ENCODE assay signal across 1 cellular context in the genomic region with DNA sequence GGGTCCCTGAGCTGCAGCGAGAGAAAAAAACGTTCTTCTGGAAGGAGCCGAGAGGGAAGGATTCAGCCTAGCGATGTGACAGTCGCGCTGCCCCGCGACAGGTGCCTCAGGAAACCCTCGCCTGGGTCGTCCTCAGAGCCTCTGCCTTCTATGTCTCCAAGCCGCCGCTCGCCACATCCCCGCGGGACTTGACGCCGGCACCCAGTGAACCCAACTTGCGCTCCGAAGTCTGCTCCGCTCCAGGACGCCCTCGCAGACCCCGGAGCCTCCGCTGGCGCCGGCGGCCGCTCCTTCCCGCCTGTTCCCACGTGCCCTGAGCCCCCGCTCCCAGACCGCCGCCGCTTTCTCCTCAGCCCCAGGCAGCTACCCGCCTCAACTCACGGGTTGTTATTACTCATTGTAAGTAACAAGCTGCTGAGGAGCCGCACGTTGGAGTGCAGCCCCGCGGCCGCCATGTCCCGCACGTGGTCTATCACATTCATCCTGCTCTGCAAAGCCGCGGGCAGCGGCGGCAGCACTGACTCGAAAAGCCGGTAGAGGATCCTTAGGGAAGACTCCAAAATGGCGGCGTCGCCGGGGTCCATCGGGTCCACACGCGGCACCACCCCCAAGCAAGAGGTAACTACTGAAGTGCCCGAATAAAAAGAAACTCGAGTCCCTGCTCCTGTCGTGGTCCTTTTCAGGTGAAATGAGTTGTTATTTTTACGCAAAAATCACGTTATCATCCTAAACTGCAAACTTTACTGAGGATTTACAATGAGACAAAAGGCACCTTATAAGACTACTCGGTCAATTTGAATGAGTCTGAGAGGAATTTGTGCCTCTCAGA.
TF ChIP-seq lines count a peak whose summit lies in the region.

A gene with protein sequence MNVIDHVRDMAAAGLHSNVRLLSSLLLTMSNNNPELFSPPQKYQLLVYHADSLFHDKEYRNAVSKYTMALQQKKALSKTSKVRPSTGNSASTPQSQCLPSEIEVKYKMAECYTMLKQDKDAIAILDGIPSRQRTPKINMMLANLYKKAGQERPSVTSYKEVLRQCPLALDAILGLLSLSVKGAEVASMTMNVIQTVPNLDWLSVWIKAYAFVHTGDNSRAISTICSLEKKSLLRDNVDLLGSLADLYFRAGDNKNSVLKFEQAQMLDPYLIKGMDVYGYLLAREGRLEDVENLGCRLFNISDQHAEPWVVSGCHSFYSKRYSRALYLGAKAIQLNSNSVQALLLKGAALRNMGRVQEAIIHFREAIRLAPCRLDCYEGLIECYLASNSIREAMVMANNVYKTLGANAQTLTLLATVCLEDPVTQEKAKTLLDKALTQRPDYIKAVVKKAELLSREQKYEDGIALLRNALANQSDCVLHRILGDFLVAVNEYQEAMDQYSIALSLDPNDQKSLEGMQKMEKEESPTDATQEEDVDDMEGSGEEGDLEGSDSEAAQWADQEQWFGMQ (minus strand): TSS at position 563 of the 829 bp plus-strand sequence. CDS start 81 bp downstream, at position 482.

TF ChIP-seq in K562, 482 proteins besides CTCF, POLR2A, EP300 and RAD21 (continued from another document and continues in another):
- TF ChIP-seq, protein P1, sequence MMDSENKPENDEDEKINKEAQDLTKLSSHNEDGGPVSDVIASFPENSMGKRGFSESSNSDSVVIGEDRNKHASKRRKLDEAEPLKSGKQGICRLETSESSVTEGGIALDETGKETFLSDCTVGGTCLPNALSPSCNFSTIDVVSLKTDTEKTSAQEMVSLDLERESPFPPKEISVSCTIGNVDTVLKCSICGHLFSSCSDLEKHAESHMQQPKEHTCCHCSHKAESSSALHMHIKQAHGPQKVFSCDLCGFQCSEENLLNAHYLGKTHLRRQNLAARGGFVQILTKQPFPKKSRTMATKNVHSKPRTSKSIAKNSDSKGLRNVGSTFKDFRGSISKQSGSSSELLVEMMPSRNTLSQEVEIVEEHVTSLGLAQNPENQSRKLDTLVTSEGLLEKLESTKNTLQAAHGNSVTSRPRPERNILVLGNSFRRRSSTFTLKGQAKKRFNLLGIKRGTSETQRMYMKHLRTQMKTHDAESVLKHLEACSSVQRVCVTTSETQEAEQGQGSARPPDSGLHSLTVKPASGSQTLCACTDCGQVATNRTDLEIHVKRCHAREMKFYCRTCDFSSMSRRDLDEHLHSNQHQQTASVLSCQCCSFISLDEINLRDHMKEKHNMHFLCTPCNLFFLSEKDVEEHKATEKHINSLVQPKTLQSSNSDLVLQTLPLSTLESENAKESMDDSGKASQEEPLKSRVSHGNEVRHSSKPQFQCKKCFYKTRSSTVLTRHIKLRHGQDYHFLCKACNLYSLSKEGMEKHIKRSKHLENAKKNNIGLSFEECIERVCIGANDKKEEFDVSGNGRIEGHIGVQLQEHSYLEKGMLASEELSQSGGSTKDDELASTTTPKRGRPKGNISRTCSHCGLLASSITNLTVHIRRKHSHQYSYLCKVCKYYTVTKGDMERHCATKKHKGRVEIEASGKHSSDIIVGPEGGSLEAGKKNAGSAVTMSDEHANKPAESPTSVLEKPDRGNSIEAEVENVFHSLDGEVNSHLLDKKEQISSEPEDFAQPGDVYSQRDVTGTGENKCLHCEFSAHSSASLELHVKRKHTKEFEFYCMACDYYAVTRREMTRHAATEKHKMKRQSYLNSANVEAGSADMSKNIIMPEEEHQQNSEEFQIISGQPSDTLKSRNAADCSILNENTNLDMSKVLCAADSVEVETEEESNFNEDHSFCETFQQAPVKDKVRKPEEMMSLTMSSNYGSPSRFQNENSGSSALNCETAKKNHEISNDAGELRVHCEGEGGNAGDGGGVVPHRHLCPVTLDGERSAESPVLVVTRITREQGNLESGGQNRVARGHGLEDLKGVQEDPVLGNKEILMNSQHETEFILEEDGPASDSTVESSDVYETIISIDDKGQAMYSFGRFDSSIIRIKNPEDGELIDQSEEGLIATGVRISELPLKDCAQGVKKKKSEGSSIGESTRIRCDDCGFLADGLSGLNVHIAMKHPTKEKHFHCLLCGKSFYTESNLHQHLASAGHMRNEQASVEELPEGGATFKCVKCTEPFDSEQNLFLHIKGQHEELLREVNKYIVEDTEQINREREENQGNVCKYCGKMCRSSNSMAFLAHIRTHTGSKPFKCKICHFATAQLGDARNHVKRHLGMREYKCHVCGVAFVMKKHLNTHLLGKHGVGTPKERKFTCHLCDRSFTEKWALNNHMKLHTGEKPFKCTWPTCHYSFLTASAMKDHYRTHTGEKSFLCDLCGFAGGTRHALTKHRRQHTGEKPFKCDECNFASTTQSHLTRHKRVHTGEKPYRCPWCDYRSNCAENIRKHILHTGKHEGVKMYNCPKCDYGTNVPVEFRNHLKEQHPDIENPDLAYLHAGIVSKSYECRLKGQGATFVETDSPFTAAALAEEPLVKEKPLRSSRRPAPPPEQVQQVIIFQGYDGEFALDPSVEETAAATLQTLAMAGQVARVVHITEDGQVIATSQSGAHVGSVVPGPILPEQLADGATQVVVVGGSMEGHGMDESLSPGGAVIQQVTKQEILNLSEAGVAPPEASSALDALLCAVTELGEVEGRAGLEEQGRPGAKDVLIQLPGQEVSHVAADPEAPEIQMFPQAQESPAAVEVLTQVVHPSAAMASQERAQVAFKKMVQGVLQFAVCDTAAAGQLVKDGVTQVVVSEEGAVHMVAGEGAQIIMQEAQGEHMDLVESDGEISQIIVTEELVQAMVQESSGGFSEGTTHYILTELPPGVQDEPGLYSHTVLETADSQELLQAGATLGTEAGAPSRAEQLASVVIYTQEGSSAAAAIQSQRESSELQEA (IDR thresholded peaks at IDR 0.05; ENCODE audit: low read depth): no peak
- TF ChIP-seq ZSCAN29 (IDR thresholded peaks at IDR 0.05) (no peak), NR2F6 (CRISPR knock-in tag; IDR thresholded peaks at IDR 0.05) (no peak), BDP1 (IDR thresholded peaks at IDR 0.05; ENCODE audit: insufficient read depth, insufficient read length) (no peak), CXXC5 (CRISPR knock-in tag; IDR thresholded peaks at IDR 0.05) (peak; percentile 53), TRIM24 (IDR thresholded peaks at IDR 0.05) (no peak), EGR1 (conservative IDR thresholded peaks at IDR 0.05) (no peak)
- TF ChIP-seq, protein P2, sequence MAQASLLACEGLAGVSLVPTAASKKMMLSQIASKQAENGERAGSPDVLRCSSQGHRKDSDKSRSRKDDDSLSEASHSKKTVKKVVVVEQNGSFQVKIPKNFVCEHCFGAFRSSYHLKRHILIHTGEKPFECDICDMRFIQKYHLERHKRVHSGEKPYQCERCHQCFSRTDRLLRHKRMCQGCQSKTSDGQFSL (CRISPR knock-in tag; IDR thresholded peaks at IDR 0.05): no peak
- TF ChIP-seq, protein P2 (tag; IDR thresholded peaks at IDR 0.05): no peak
- TF ChIP-seq, protein P3, sequence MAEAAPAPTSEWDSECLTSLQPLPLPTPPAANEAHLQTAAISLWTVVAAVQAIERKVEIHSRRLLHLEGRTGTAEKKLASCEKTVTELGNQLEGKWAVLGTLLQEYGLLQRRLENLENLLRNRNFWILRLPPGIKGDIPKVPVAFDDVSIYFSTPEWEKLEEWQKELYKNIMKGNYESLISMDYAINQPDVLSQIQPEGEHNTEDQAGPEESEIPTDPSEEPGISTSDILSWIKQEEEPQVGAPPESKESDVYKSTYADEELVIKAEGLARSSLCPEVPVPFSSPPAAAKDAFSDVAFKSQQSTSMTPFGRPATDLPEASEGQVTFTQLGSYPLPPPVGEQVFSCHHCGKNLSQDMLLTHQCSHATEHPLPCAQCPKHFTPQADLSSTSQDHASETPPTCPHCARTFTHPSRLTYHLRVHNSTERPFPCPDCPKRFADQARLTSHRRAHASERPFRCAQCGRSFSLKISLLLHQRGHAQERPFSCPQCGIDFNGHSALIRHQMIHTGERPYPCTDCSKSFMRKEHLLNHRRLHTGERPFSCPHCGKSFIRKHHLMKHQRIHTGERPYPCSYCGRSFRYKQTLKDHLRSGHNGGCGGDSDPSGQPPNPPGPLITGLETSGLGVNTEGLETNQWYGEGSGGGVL (CRISPR knock-in tag; IDR thresholded peaks at IDR 0.05): no peak
- TF ChIP-seq, protein P4, sequence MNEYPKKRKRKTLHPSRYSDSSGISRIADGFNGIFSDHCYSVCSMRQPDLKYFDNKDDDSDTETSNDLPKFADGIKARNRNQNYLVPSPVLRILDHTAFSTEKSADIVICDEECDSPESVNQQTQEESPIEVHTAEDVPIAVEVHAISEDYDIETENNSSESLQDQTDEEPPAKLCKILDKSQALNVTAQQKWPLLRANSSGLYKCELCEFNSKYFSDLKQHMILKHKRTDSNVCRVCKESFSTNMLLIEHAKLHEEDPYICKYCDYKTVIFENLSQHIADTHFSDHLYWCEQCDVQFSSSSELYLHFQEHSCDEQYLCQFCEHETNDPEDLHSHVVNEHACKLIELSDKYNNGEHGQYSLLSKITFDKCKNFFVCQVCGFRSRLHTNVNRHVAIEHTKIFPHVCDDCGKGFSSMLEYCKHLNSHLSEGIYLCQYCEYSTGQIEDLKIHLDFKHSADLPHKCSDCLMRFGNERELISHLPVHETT (CRISPR knock-in tag; conservative IDR thresholded peaks at IDR 0.05 in 1 of 2, IDR thresholded peaks at IDR 0.05 in 1 of 2): no peak
- TF ChIP-seq, protein P5, sequence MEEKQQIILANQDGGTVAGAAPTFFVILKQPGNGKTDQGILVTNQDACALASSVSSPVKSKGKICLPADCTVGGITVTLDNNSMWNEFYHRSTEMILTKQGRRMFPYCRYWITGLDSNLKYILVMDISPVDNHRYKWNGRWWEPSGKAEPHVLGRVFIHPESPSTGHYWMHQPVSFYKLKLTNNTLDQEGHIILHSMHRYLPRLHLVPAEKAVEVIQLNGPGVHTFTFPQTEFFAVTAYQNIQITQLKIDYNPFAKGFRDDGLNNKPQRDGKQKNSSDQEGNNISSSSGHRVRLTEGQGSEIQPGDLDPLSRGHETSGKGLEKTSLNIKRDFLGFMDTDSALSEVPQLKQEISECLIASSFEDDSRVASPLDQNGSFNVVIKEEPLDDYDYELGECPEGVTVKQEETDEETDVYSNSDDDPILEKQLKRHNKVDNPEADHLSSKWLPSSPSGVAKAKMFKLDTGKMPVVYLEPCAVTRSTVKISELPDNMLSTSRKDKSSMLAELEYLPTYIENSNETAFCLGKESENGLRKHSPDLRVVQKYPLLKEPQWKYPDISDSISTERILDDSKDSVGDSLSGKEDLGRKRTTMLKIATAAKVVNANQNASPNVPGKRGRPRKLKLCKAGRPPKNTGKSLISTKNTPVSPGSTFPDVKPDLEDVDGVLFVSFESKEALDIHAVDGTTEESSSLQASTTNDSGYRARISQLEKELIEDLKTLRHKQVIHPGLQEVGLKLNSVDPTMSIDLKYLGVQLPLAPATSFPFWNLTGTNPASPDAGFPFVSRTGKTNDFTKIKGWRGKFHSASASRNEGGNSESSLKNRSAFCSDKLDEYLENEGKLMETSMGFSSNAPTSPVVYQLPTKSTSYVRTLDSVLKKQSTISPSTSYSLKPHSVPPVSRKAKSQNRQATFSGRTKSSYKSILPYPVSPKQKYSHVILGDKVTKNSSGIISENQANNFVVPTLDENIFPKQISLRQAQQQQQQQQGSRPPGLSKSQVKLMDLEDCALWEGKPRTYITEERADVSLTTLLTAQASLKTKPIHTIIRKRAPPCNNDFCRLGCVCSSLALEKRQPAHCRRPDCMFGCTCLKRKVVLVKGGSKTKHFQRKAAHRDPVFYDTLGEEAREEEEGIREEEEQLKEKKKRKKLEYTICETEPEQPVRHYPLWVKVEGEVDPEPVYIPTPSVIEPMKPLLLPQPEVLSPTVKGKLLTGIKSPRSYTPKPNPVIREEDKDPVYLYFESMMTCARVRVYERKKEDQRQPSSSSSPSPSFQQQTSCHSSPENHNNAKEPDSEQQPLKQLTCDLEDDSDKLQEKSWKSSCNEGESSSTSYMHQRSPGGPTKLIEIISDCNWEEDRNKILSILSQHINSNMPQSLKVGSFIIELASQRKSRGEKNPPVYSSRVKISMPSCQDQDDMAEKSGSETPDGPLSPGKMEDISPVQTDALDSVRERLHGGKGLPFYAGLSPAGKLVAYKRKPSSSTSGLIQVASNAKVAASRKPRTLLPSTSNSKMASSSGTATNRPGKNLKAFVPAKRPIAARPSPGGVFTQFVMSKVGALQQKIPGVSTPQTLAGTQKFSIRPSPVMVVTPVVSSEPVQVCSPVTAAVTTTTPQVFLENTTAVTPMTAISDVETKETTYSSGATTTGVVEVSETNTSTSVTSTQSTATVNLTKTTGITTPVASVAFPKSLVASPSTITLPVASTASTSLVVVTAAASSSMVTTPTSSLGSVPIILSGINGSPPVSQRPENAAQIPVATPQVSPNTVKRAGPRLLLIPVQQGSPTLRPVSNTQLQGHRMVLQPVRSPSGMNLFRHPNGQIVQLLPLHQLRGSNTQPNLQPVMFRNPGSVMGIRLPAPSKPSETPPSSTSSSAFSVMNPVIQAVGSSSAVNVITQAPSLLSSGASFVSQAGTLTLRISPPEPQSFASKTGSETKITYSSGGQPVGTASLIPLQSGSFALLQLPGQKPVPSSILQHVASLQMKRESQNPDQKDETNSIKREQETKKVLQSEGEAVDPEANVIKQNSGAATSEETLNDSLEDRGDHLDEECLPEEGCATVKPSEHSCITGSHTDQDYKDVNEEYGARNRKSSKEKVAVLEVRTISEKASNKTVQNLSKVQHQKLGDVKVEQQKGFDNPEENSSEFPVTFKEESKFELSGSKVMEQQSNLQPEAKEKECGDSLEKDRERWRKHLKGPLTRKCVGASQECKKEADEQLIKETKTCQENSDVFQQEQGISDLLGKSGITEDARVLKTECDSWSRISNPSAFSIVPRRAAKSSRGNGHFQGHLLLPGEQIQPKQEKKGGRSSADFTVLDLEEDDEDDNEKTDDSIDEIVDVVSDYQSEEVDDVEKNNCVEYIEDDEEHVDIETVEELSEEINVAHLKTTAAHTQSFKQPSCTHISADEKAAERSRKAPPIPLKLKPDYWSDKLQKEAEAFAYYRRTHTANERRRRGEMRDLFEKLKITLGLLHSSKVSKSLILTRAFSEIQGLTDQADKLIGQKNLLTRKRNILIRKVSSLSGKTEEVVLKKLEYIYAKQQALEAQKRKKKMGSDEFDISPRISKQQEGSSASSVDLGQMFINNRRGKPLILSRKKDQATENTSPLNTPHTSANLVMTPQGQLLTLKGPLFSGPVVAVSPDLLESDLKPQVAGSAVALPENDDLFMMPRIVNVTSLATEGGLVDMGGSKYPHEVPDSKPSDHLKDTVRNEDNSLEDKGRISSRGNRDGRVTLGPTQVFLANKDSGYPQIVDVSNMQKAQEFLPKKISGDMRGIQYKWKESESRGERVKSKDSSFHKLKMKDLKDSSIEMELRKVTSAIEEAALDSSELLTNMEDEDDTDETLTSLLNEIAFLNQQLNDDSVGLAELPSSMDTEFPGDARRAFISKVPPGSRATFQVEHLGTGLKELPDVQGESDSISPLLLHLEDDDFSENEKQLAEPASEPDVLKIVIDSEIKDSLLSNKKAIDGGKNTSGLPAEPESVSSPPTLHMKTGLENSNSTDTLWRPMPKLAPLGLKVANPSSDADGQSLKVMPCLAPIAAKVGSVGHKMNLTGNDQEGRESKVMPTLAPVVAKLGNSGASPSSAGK (IDR thresholded peaks at IDR 0.05): peak; percentile 94
- TF ChIP-seq, protein P6, sequence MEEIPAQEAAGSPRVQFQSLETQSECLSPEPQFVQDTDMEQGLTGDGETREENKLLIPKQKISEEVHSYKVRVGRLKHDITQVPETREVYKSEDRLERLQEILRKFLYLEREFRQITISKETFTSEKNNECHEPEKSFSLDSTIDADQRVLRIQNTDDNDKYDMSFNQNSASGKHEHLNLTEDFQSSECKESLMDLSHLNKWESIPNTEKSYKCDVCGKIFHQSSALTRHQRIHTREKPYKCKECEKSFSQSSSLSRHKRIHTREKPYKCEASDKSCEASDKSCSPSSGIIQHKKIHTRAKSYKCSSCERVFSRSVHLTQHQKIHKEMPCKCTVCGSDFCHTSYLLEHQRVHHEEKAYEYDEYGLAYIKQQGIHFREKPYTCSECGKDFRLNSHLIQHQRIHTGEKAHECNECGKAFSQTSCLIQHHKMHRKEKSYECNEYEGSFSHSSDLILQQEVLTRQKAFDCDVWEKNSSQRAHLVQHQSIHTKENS (CRISPR knock-in tag; IDR thresholded peaks at IDR 0.05): no peak
